ENCODE assay signal across 32 cellular contexts in genomic region chr22:48345631-48346030, GRCh38.
"Had no signal": no experiment of that assay in that cellular context is flagged by ENCODE, and none has a peak within 500 bp of the region (broad histone marks: within the 10 kb centered on the region; RNA-seq: fewer than 3 reads in every experiment).

No MANE protein-coding gene starts in this region.

- H3K36me3 ChIP-seq: ascending aorta, breast epithelium, cardiac muscle cell, esophagus squamous epithelium, gastroesophageal sphincter, WERI-Rb-1 had no signal

- H3K4me1 ChIP-seq: ascending aorta, breast epithelium, esophagus squamous epithelium, gastroesophageal sphincter had no signal

- H3K27ac ChIP-seq: ascending aorta, breast epithelium, cardiac muscle cell, epithelial cell of prostate, esophagus squamous epithelium, gastroesophageal sphincter, WERI-Rb-1 had no signal

- H3K4me3 ChIP-seq: ascending aorta, breast epithelium, cardiac muscle cell, esophagus squamous epithelium, gastroesophageal sphincter had no signal

- ATAC-seq: activated CD4-positive, CD25-positive, alpha-beta regulatory T cell treated with anti-CD3 and anti-CD28 coated beads, Interleukin-2, amount 50 U/mL, for 24 hours; activated CD8-positive, alpha-beta T cell treated with anti-CD3 and anti-CD28 coated beads for 36 hours; activated naive CD4-positive, alpha-beta T cell treated with anti-CD3 and anti-CD28 coated beads, Interleukin-2, amount 50 U/mL, for 72 hours; activated T-cell treated with anti-CD3 and anti-CD28 coated beads, Interleukin-2, amount 50 U/mL, for 4 hours; activated T-helper 17 cell treated with anti-CD3 and anti-CD28 coated beads, Interleukin-2, amount 50 U/mL, for 72 hours; effector memory CD8-positive, alpha-beta T cell; gastroesophageal sphincter; T-helper 17 cell had no signal

- DNase-seq: activated B cell treated with CpG ODN at 0.5 μM for 24 hours; activated CD4-positive, alpha-beta T cell treated with anti-CD3 and anti-CD28 coated beads for 48 hours; activated CD4-positive, alpha-beta T cell treated with anti-CD3 and anti-CD28 coated beads, Interleukin-2, amount 50 U/mL, for 1 hour; activated CD4-positive, alpha-beta T cell treated with anti-CD3 and anti-CD28 coated beads, Interleukin-2, amount 50 U/mL, for 48 hours; activated CD8-positive, alpha-beta memory T cell treated with anti-CD3 and anti-CD28 coated beads for 24 hours; activated CD8-positive, alpha-beta T cell treated with anti-CD3 and anti-CD28 coated beads for 36 hours; activated gamma-delta T cell; activated naive CD4-positive, alpha-beta T cell; activated naive CD4-positive, alpha-beta T cell treated with anti-CD3 and anti-CD28 coated beads, Interleukin-2, amount 10 ng/mL, durations not matched to agents 7 days and 5 days; activated naive CD8-positive, alpha-beta T cell treated with anti-CD3 and anti-CD28 coated beads, Interleukin-2, amount 10 ng/mL, durations not matched to agents 7 days and 5 days; activated T-cell treated with anti-CD3 and anti-CD28 coated beads, Interleukin-2, amount 50 U/mL, for 4 hours; cortex of kidney; dermis blood vessel endothelial cell; effector CD4-positive, alpha-beta T cell; effector memory CD8-positive, alpha-beta T cell; esophagus squamous epithelium; foreskin melanocyte; T-helper 1 cell; T-helper 17 cell; T1000; WERI-Rb-1 had no signal

- H3K9me3 ChIP-seq: ascending aorta, breast epithelium, esophagus squamous epithelium, gastroesophageal sphincter had no signal

- FAIRE-seq: colon, endometrium, endothelial cell of umbilical vein had no signal

- H3K27me3 ChIP-seq: ascending aorta, cardiac muscle cell had no signal
